In the genomic region with DNA sequence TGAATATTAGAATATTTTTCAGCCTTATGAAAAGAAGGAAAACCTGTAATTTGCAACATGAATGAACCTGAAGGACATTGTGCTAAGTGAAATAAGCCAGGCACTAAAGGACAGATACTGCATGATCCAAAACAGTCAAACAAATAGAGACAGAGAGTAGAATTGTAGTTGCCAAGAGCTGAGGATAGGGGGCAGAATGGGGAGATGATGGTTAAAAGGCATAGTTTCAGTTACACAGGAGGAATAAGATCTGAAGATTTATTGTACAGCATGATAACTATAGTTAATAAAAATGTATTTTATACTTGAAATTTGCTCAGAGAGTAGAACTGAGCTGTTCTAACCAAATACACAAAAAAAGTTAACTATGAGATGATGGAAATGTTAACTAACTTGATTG, we compare ENCODE assay signal across 13 cellular contexts.
A peak's percentile ranks its signal among the peaks of the same experiment; 100 is the strongest.
DNase-seq lines count a peak whose midpoint lies in the region; ATAC-seq and TF ChIP-seq lines count a peak whose summit lies in the region.
"Had no signal": no experiment of that assay in that cellular context is flagged by ENCODE, and none has a peak within 500 bp of the region (broad histone marks: within the 10 kb centered on the region; RNA-seq: fewer than 3 reads in every experiment).

No MANE protein-coding gene starts in this region.

- H3K27me3 ChIP-seq in mammary epithelial cell (ENCODE audit: insufficient read depth, low read length) (no peaks in the 10 kb centered on the region), Karpas-422 (ENCODE audit: low read length) (no peaks in the 10 kb centered on the region), smooth muscle cell (ENCODE audit: low read depth) (no peaks in the 10 kb centered on the region)
- H3K27me3 ChIP-seq: esophagus muscularis mucosa had no signal

- intact Hi-C loops in MCF 10A (cut with micrococcal nuclease) = no loop called here
- intact Hi-C loops in mammary epithelial cell (cut with micrococcal nuclease) = no loop called here

- no peaks in the 10 kb centered on the region for H3F3A ChIP-seq in smooth muscle cell (ENCODE audit: low read depth)

- H2AFZ ChIP-seq in mammary epithelial cell (ENCODE audit: low read depth, low read length) = no peak overlapping the region
- no peak overlapping the region for H2AFZ ChIP-seq in Karpas-422 (ENCODE audit: low read length)
- no peak overlapping the region for H2AFZ ChIP-seq in smooth muscle cell (ENCODE audit: low read depth)

- peak; percentile 20 for DNase-seq in MCF 10A (ENCODE audit: unreplicated experiment)
- no peak for DNase-seq in mammary epithelial cell
- DNase-seq in Karpas-422 = peak; percentile 61
- peak; percentile 20 for DNase-seq in dermis blood vessel endothelial cell
- DNase-seq in G401 (ENCODE audit: low spot score) = no peak
- DNase-seq in smooth muscle cell (lab: John Stamatoyannopoulos, UW; ENCODE audit: unreplicated experiment) = no peak
- DNase-seq in activated CD8-positive, alpha-beta memory T cell treated with anti-CD3 and anti-CD28 coated beads, Interleukin-2, amount 10 ng/mL, durations not matched to agents 7 days and 5 days = no peak
- DNase-seq: activated CD4-positive, alpha-beta T cell treated with anti-CD3 and anti-CD28 coated beads for 1 hour; stimulated activated naive CD4-positive, alpha-beta T cell treated with Interleukin-2 at 50 U/mL for 16 hours had no signal

- no peak overlapping the region for H3K27ac ChIP-seq in mammary epithelial cell (ENCODE audit: insufficient read depth, low read depth, low read length)
- no peak overlapping the region for H3K27ac ChIP-seq in Karpas-422 (ENCODE audit: low read length)
- H3K27ac ChIP-seq in smooth muscle cell (ENCODE audit: low read depth) = no peak overlapping the region
- H3K27ac ChIP-seq: esophagus muscularis mucosa had no signal

- BruUV-seq in MCF 10A (replicated peaks; lab: Mats Ljungman, UMichigan) (no TSS peak), mammary epithelial cell (replicated peaks; lab: Mats Ljungman, UMichigan) (no TSS peak)

- H3K4me1 Mint-ChIP-seq in MCF 10A (ENCODE audit: insufficient read depth, unreplicated experiment) = peaks cover 12% of the 10 kb centered on the region
- no peaks in the 10 kb centered on the region for H3K4me1 Mint-ChIP-seq in activated CD8-positive, alpha-beta memory T cell treated with anti-CD3 and anti-CD28 coated beads, Interleukin-2, amount 10 ng/mL, durations not matched to agents 7 days and 5 days
- H3K4me1 Mint-ChIP-seq: CD4-positive, CD25-positive, alpha-beta regulatory T cell had no signal

- no peaks in the 10 kb centered on the region for H3K36me3 ChIP-seq in mammary epithelial cell (ENCODE audit: insufficient read depth, low read length)
- no peaks in the 10 kb centered on the region for H3K36me3 ChIP-seq in Karpas-422 (ENCODE audit: insufficient read depth, low read length)
- H3K36me3 ChIP-seq in smooth muscle cell (ENCODE audit: low read depth) = no peaks in the 10 kb centered on the region
- H3K36me3 ChIP-seq: esophagus muscularis mucosa had no signal

- H3K4me2 ChIP-seq in mammary epithelial cell (ENCODE audit: insufficient read depth, low read depth, low read length) = no peak overlapping the region
- H3K4me2 ChIP-seq in Karpas-422 (ENCODE audit: low read depth, low read length, poor library complexity, severe bottlenecking) = no peak overlapping the region
- no peak overlapping the region for H3K4me2 ChIP-seq in smooth muscle cell

- H3K4me3 Mint-ChIP-seq in MCF 10A (ENCODE audit: unreplicated experiment) = no peak overlapping the region
- H3K4me3 Mint-ChIP-seq in activated CD8-positive, alpha-beta memory T cell treated with anti-CD3 and anti-CD28 coated beads, Interleukin-2, amount 10 ng/mL, durations not matched to agents 7 days and 5 days = no peak overlapping the region
- H3K4me3 Mint-ChIP-seq: CD4-positive, CD25-positive, alpha-beta regulatory T cell; IgD-negative memory B cell had no signal

- no peaks in the 10 kb centered on the region for H4K20me1 ChIP-seq in mammary epithelial cell (ENCODE audit: insufficient read depth, low read length)
- no peaks in the 10 kb centered on the region for H4K20me1 ChIP-seq in Karpas-422 (ENCODE audit: insufficient read depth, low read depth, low read length)
- H4K20me1 ChIP-seq in smooth muscle cell (ENCODE audit: low read depth) = no peaks in the 10 kb centered on the region

- H3K4me3 ChIP-seq in mammary epithelial cell (replicated peaks in 1 of 3; ENCODE audit: insufficient read depth in 1 of 3, low read depth in 2 of 3, low read length in 3 of 3) = no peak overlapping the region
- no peak overlapping the region for H3K4me3 ChIP-seq in Karpas-422 (ENCODE audit: low read length)
- no peak overlapping the region for H3K4me3 ChIP-seq in smooth muscle cell
- H3K4me3 ChIP-seq: esophagus muscularis mucosa had no signal

- in situ Hi-C loops in mammary epithelial cell (cut with MboI; ENCODE audit: low sequenced_read_pairs in 2 of 2) = loop anchor here in 1 of 2 donors (10.0 to 25.0 kb wide), 2 partner anchors 263 to 425 kb away; no protein-coding TSS in a partner anchor
- in situ Hi-C loops in G401 (cut with HindIII; ENCODE audit: low sequenced_read_pairs) = no loop called here

- dilution Hi-C loops in mammary epithelial cell (cut with HindIII; ENCODE audit: low sequenced_read_pairs) = no loop called here

- H3K9me3 ChIP-seq in mammary epithelial cell (replicated peaks; ENCODE audit: insufficient read depth, low read length) = no peaks in the 10 kb centered on the region
- H3K9me3 ChIP-seq in Karpas-422 (ENCODE audit: low read length) = no peaks in the 10 kb centered on the region
- H3K9me3 ChIP-seq in smooth muscle cell (replicated peaks; ENCODE audit: low read depth) = no peaks in the 10 kb centered on the region

- no peaks in the 10 kb centered on the region for H3K4me1 ChIP-seq in mammary epithelial cell (ENCODE audit: insufficient read depth, low read length)
- H3K4me1 ChIP-seq in Karpas-422 (ENCODE audit: low read length) = no peaks in the 10 kb centered on the region
- no peaks in the 10 kb centered on the region for H3K4me1 ChIP-seq in smooth muscle cell (ENCODE audit: low read depth)
- H3K4me1 ChIP-seq: esophagus muscularis mucosa had no signal

- no peak overlapping the region for H3K27ac Mint-ChIP-seq in MCF 10A (ENCODE audit: low read depth, unreplicated experiment)
- H3K27ac Mint-ChIP-seq in activated CD8-positive, alpha-beta memory T cell treated with anti-CD3 and anti-CD28 coated beads, Interleukin-2, amount 10 ng/mL, durations not matched to agents 7 days and 5 days = no peak overlapping the region
- H3K27ac Mint-ChIP-seq: IgD-negative memory B cell had no signal

- H3K27me3 Mint-ChIP-seq in MCF 10A (ENCODE audit: insufficient read depth, unreplicated experiment) = no peaks in the 10 kb centered on the region
- peaks cover 2% of the 10 kb centered on the region for H3K27me3 Mint-ChIP-seq in activated CD8-positive, alpha-beta memory T cell treated with anti-CD3 and anti-CD28 coated beads, Interleukin-2, amount 10 ng/mL, durations not matched to agents 7 days and 5 days
- H3K27me3 Mint-ChIP-seq: CD4-positive, CD25-positive, alpha-beta regulatory T cell had no signal

- ATAC-seq in GM19328 (IDR thresholded peaks at IDR 0.05; ENCODE audit: unreplicated experiment) = no peak
- ATAC-seq in activated CD8-positive, alpha-beta memory T cell treated with anti-CD3 and anti-CD28 coated beads, Interleukin-2, amount 10 ng/mL, durations not matched to agents 7 days and 5 days = no peak

- no peaks in the 10 kb centered on the region for H3K9me2 ChIP-seq in Karpas-422 (replicated peaks; ENCODE audit: insufficient read depth, low read length)

- no peaks in the 10 kb centered on the region for H3K36me3 Mint-ChIP-seq in MCF 10A (ENCODE audit: insufficient read depth, unreplicated experiment)
- H3K36me3 Mint-ChIP-seq in activated CD8-positive, alpha-beta memory T cell treated with anti-CD3 and anti-CD28 coated beads, Interleukin-2, amount 10 ng/mL, durations not matched to agents 7 days and 5 days = no peaks in the 10 kb centered on the region
- H3K36me3 Mint-ChIP-seq: CD4-positive, CD25-positive, alpha-beta regulatory T cell; IgD-negative memory B cell had no signal

- H3K9me3 Mint-ChIP-seq in MCF 10A (ENCODE audit: unreplicated experiment) = peaks cover 15% of the 10 kb centered on the region
- H3K9me3 Mint-ChIP-seq in activated CD8-positive, alpha-beta memory T cell treated with anti-CD3 and anti-CD28 coated beads, Interleukin-2, amount 10 ng/mL, durations not matched to agents 7 days and 5 days (ENCODE audit: low read depth) = peaks cover 5% of the 10 kb centered on the region

- H3K79me2 ChIP-seq in mammary epithelial cell (ENCODE audit: insufficient read depth, low read length) (no peaks in the 10 kb centered on the region), Karpas-422 (ENCODE audit: low read length) (no peaks in the 10 kb centered on the region), smooth muscle cell (ENCODE audit: low read depth) (no peaks in the 10 kb centered on the region)

- POLR2A ChIA-PET in MCF 10A (lab: Yijun Ruan, JAX) = no interaction called here

- no peak overlapping the region for H3K9ac ChIP-seq in mammary epithelial cell (ENCODE audit: insufficient read depth, low read length)
- no peak overlapping the region for H3K9ac ChIP-seq in Karpas-422 (ENCODE audit: low read length)
- H3K9ac ChIP-seq in smooth muscle cell (ENCODE audit: low read depth) = no peak overlapping the region

- TF ChIP-seq CTCF in MCF 10A (IDR thresholded peaks at IDR 0.05; ENCODE audit: unreplicated experiment) (peak; percentile 11), mammary epithelial cell (conservative IDR thresholded peaks at IDR 0.05 in 1 of 2, IDR thresholded peaks at IDR 0.05 in 1 of 2; ENCODE audit: extremely low read depth in 1 of 2, insufficient read depth in 1 of 2, low read depth in 1 of 2, low read length in 2 of 2) (peak in 1 of 2 donors; percentile 29), smooth muscle cell (IDR thresholded peaks at IDR 0.05; ENCODE audit: borderline replicate concordance, insufficient read depth, poor library complexity, severe bottlenecking) (no peak)

- CTCF ChIA-PET in MCF 10A (lab: Yijun Ruan, JAX) (no interaction called here), mammary epithelial cell (lab: Charles Lee; ENCODE audit: low non-redundant PET) (no interaction called here)
- CTCF ChIA-PET in activated CD8-positive, alpha-beta memory T cell treated with anti-CD3 and anti-CD28 coated beads, Interleukin-2, amount 10 ng/mL, durations not matched to agents 7 days and 5 days (lab: Charles Lee) = interaction anchor here (1.3 to 2.1 kb wide), 4 partner anchors 9 to 261 kb away, joined by 3 to 7 read pairs (median 4); no protein-coding TSS in a partner anchor

Comparison
In these comparisons a context has a peak if more than half of its experiments do, and no peak if none do; other contexts are left out.
1. DNase-seq: peak in MCF 10A (single experiment), Karpas-422 (single experiment) and dermis blood vessel endothelial cell (single experiment); none in mammary epithelial cell (single experiment), G401 (single experiment), smooth muscle cell (single experiment) and activated CD8-positive, alpha-beta memory T cell treated with anti-CD3 and anti-CD28 coated beads, Interleukin-2, amount 10 ng/mL, durations not matched to agents 7 days and 5 days (single experiment).